Comparison of ENCODE assay signal across 17 cellular contexts in genomic region chr1:93906480-93906879, GRCh38. TPM values are rescaled to one million over a fixed set of nuclear protein-coding genes. Genes with fewer than 3 reads are reported as not detected.
A peak's percentile ranks its signal among the peaks of the same experiment; 100 is the strongest.
DNase-seq lines count a peak whose midpoint lies in the region; ATAC-seq and TF ChIP-seq lines count a peak whose summit lies in the region.
"Had no signal": no experiment of that assay in that cellular context is flagged by ENCODE, and none has a peak within 500 bp of the region (broad histone marks: within the 10 kb centered on the region; RNA-seq: fewer than 3 reads in every experiment).

No MANE protein-coding gene starts in this region.

- H3K27me3 Mint-ChIP-seq in activated CD8-positive, alpha-beta memory T cell treated with anti-CD3 and anti-CD28 coated beads, Interleukin-2, amount 10 ng/mL, durations not matched to agents 7 days and 5 days = no peaks in the 10 kb centered on the region
- peaks cover 3% of the 10 kb centered on the region for H3K27me3 Mint-ChIP-seq in endodermal cell (ENCODE audit: insufficient read depth)
- no peaks in the 10 kb centered on the region for H3K27me3 Mint-ChIP-seq in effector memory CD8-positive, alpha-beta T cell

- H4K20me1 ChIP-seq in PC-3 (ENCODE audit: low read length) (peaks cover 53% of the 10 kb centered on the region), smooth muscle cell (ENCODE audit: low read depth) (peaks cover 7% of the 10 kb centered on the region)

- H3K9me2 ChIP-seq in PC-3 (replicated peaks; ENCODE audit: low read length) = no peaks in the 10 kb centered on the region

- peaks cover 46% of the 10 kb centered on the region for H3K4me1 Mint-ChIP-seq in activated CD8-positive, alpha-beta memory T cell treated with anti-CD3 and anti-CD28 coated beads, Interleukin-2, amount 10 ng/mL, durations not matched to agents 7 days and 5 days
- peaks cover 10% of the 10 kb centered on the region for H3K4me1 Mint-ChIP-seq in endodermal cell
- H3K4me1 Mint-ChIP-seq in effector memory CD8-positive, alpha-beta T cell (ENCODE audit: low read depth in 2 of 2) = peaks cover 28 to 40% of the 10 kb centered on the region in 2 donors

- H3K27ac Mint-ChIP-seq in activated CD8-positive, alpha-beta memory T cell treated with anti-CD3 and anti-CD28 coated beads, Interleukin-2, amount 10 ng/mL, durations not matched to agents 7 days and 5 days = peak overlapping the region; percentile 9
- no peak overlapping the region for H3K27ac Mint-ChIP-seq in endodermal cell
- peak overlapping the region in 1 of 2 donors; percentile 49 for H3K27ac Mint-ChIP-seq in effector memory CD8-positive, alpha-beta T cell
- H3K27ac Mint-ChIP-seq: activated naive CD4-positive, alpha-beta T cell treated with anti-CD3 and anti-CD28 coated beads, Interleukin-2, amount 50 U/mL, for 72 hours had no signal

- CTCF ChIA-PET in activated CD8-positive, alpha-beta memory T cell treated with anti-CD3 and anti-CD28 coated beads, Interleukin-2, amount 10 ng/mL, durations not matched to agents 7 days and 5 days (lab: Charles Lee) = no interaction called here
- CTCF ChIA-PET in PC-3 (lab: Charles Lee) = no interaction called here

- no peak for TF ChIP-seq POLR2A in body of pancreas (IDR thresholded peaks at IDR 0.05)

- peak overlapping the region; percentile 86 for H3K4me2 ChIP-seq in PC-3 (ENCODE audit: low read length)
- peak overlapping the region; percentile 93 for H3K4me2 ChIP-seq in smooth muscle cell

- BruUV-seq in PC-3 (replicated peaks; lab: Mats Ljungman, UMichigan) = no TSS peak

- peak overlapping the region; percentile 85 for H3K4me3 ChIP-seq in PC-3 (ENCODE audit: low read length)
- peak overlapping the region; percentile 80 for H3K4me3 ChIP-seq in fibroblast of the aortic adventitia (ENCODE audit: low read depth, low read length)
- H3K4me3 ChIP-seq in smooth muscle cell = no peak overlapping the region
- H3K4me3 ChIP-seq in body of pancreas = no peak overlapping the region
- no peak overlapping the region for H3K4me3 ChIP-seq in endodermal cell (ENCODE audit: low read length)
- H3K4me3 ChIP-seq: mucosa of descending colon, upper lobe of left lung had no signal

- H3K36me3 ChIP-seq in PC-3 (ENCODE audit: low read depth, low read length) (peaks cover 16% of the 10 kb centered on the region), smooth muscle cell (ENCODE audit: low read depth) (no peaks in the 10 kb centered on the region), body of pancreas (replicated peaks in 1 of 2; ENCODE audit: insufficient read depth in 1 of 2, low read depth in 2 of 2) (no peaks in the 10 kb centered on the region), endodermal cell (ENCODE audit: control insufficient read depth, insufficient read depth, low read length) (no peaks in the 10 kb centered on the region)
- H3K36me3 ChIP-seq: upper lobe of left lung had no signal

- no peak for TF ChIP-seq CTCF in PC-3 (conservative IDR thresholded peaks at IDR 0.05; ENCODE audit: low read depth, low read length)
- no peak for TF ChIP-seq CTCF in fibroblast of the aortic adventitia (IDR thresholded peaks at IDR 0.05; ENCODE audit: insufficient read depth, low read length)
- no peak for TF ChIP-seq CTCF in smooth muscle cell (IDR thresholded peaks at IDR 0.05; ENCODE audit: borderline replicate concordance, insufficient read depth, poor library complexity, severe bottlenecking)
- TF ChIP-seq CTCF in body of pancreas (IDR thresholded peaks at IDR 0.05) = no peak
- TF ChIP-seq CTCF in endodermal cell (conservative IDR thresholded peaks at IDR 0.05) = no peak

- H3K27ac ChIP-seq in PC-3 (ENCODE audit: low read length) = no peak overlapping the region
- H3K27ac ChIP-seq in smooth muscle cell (ENCODE audit: low read depth) = no peak overlapping the region
- H3K27ac ChIP-seq in body of pancreas = peak overlapping the region in 1 of 4 donors; percentile 67
- no peak overlapping the region for H3K27ac ChIP-seq in endodermal cell (ENCODE audit: low read depth, low read length)
- H3K27ac ChIP-seq: parathyroid adenoma, upper lobe of left lung had no signal

- peaks cover 15% of the 10 kb centered on the region for H3K36me3 Mint-ChIP-seq in activated CD8-positive, alpha-beta memory T cell treated with anti-CD3 and anti-CD28 coated beads, Interleukin-2, amount 10 ng/mL, durations not matched to agents 7 days and 5 days
- no peaks in the 10 kb centered on the region for H3K36me3 Mint-ChIP-seq in endodermal cell (ENCODE audit: low read depth)
- peaks cover 15% of the 10 kb centered on the region for H3K36me3 Mint-ChIP-seq in effector memory CD8-positive, alpha-beta T cell (ENCODE audit: insufficient read depth)

- peaks cover 4% of the 10 kb centered on the region for H3F3A ChIP-seq in PC-3 (ENCODE audit: low read length, unreplicated experiment)
- peaks cover 14% of the 10 kb centered on the region for H3F3A ChIP-seq in smooth muscle cell (ENCODE audit: low read depth)

- no peak for ATAC-seq in activated CD8-positive, alpha-beta memory T cell treated with anti-CD3 and anti-CD28 coated beads, Interleukin-2, amount 10 ng/mL, durations not matched to agents 7 days and 5 days
- ATAC-seq in PC-3 (no peak), body of pancreas (no peak)
- ATAC-seq in effector memory CD8-positive, alpha-beta T cell (replicated peaks) = no peak
- ATAC-seq: activated naive CD4-positive, alpha-beta T cell treated with anti-CD3 and anti-CD28 coated beads, Interleukin-2, amount 50 U/mL, for 72 hours; mucosa of descending colon had no signal

- H3K79me2 ChIP-seq in PC-3 (ENCODE audit: low read length) (peaks cover 69% of the 10 kb centered on the region), smooth muscle cell (ENCODE audit: low read depth) (peaks cover 62% of the 10 kb centered on the region)
- H3K79me2 ChIP-seq: parathyroid adenoma had no signal

- H3K9ac ChIP-seq in PC-3 (ENCODE audit: low read length) (no peak overlapping the region), smooth muscle cell (ENCODE audit: low read depth) (no peak overlapping the region), endodermal cell (ENCODE audit: extremely low read depth, low read length, poor library complexity, severe bottlenecking) (no peak overlapping the region)
- H3K9ac ChIP-seq: parathyroid adenoma had no signal

- peak overlapping the region; percentile 8 for H3K4me3 Mint-ChIP-seq in activated CD8-positive, alpha-beta memory T cell treated with anti-CD3 and anti-CD28 coated beads, Interleukin-2, amount 10 ng/mL, durations not matched to agents 7 days and 5 days
- H3K4me3 Mint-ChIP-seq in endodermal cell = no peak overlapping the region
- H3K4me3 Mint-ChIP-seq in effector memory CD8-positive, alpha-beta T cell = peak overlapping the region in 1 of 2 donors; percentile 84

- POLR2A ChIA-PET in PC-3 (lab: Charles Lee; ENCODE audit: unreplicated experiment) = no interaction called here

- H3K4me1 ChIP-seq in PC-3 (ENCODE audit: insufficient read depth, low read length) (peaks cover 36% of the 10 kb centered on the region), smooth muscle cell (ENCODE audit: low read depth) (peaks cover 11% of the 10 kb centered on the region), body of pancreas (peaks cover 26% of the 10 kb centered on the region), endodermal cell (ENCODE audit: control insufficient read depth, insufficient read depth, low read length) (no peaks in the 10 kb centered on the region)

- WGBS in smooth muscle cell (ENCODE audit: low lambda C conversion rate) = 89% methylated on average over 3 of the region's 3 CpGs
- WGBS in body of pancreas, 2 donors = 62 to 65% methylated on average over 3 of the region's 3 CpGs
- WGBS in endodermal cell (ENCODE audit: insufficient coverage in 1 of 2, insufficient read length in 1 of 2), 2 experiments = 93 to 100% methylated on average over 1 to 2 of the region's 3 CpGs

- intact Hi-C loops in PC-3 (cut with micrococcal nuclease) (loop anchor here (5.0 kb wide), 1 partner anchor 121 kb away; no protein-coding TSS in a partner anchor), body of pancreas (cut with DNase I) (no loop called here)

- H3K27me3 ChIP-seq in PC-3 (ENCODE audit: low read length) = no peaks in the 10 kb centered on the region
- H3K27me3 ChIP-seq in smooth muscle cell (ENCODE audit: low read depth) = no peaks in the 10 kb centered on the region
- no peaks in the 10 kb centered on the region for H3K27me3 ChIP-seq in body of pancreas
- H3K27me3 ChIP-seq in endodermal cell (ENCODE audit: control insufficient read depth, insufficient read depth, low read length, poor library complexity, severe bottlenecking) = no peaks in the 10 kb centered on the region
- H3K27me3 ChIP-seq: upper lobe of left lung had no signal

- H3K9me3 Mint-ChIP-seq in activated CD8-positive, alpha-beta memory T cell treated with anti-CD3 and anti-CD28 coated beads, Interleukin-2, amount 10 ng/mL, durations not matched to agents 7 days and 5 days (ENCODE audit: low read depth) = peaks cover 2% of the 10 kb centered on the region
- peaks cover 14% of the 10 kb centered on the region for H3K9me3 Mint-ChIP-seq in endodermal cell
- no peaks in the 10 kb centered on the region for H3K9me3 Mint-ChIP-seq in effector memory CD8-positive, alpha-beta T cell

- DNase-seq in activated CD8-positive, alpha-beta memory T cell treated with anti-CD3 and anti-CD28 coated beads, Interleukin-2, amount 10 ng/mL, durations not matched to agents 7 days and 5 days = no peak
- DNase-seq in activated CD8-positive, alpha-beta memory T cell treated with anti-CD3 and anti-CD28 coated beads for 24 hours = no peak
- DNase-seq in PC-3 (no peak), fibroblast of the aortic adventitia (ENCODE audit: low read depth) (no peak), smooth muscle cell (lab: John Stamatoyannopoulos, UW; ENCODE audit: unreplicated experiment) (no peak), body of pancreas (no peak), endodermal cell (no peak)
- no peak for DNase-seq in effector memory CD8-positive, alpha-beta T cell
- DNase-seq: activated CD8-positive, alpha-beta memory T cell treated with anti-CD3 and anti-CD28 coated beads, Interleukin-2, amount 50 U/mL, for 4 hours; mucosa of descending colon; NCI-H1436 treated with DMSO at 0.1 percent for 48 hours; NCI-H345; SIG-M5; stimulated activated naive CD4-positive, alpha-beta T cell treated with Interleukin-2 at 50 U/mL for 16 hours; upper lobe of left lung had no signal

- H3K9me3 ChIP-seq in PC-3 (ENCODE audit: low read length) = no peaks in the 10 kb centered on the region
- H3K9me3 ChIP-seq in smooth muscle cell (replicated peaks; ENCODE audit: low read depth) = no peaks in the 10 kb centered on the region
- no peaks in the 10 kb centered on the region for H3K9me3 ChIP-seq in body of pancreas
- H3K9me3 ChIP-seq in endodermal cell (ENCODE audit: control insufficient read depth, low read length) = no peaks in the 10 kb centered on the region
- H3K9me3 ChIP-seq: mucosa of descending colon, upper lobe of left lung had no signal

- H2AFZ ChIP-seq in PC-3 (ENCODE audit: low read length) = no peak overlapping the region
- H2AFZ ChIP-seq in smooth muscle cell (ENCODE audit: low read depth) = no peak overlapping the region
- H2AFZ ChIP-seq: parathyroid adenoma had no signal

RNA-seq across cellular contexts. Expression of gene GCLM, which starts 2.8 kb away (rescaled TPM):
- 10 to 100 TPM; 24.3 to 25.7 TPM for total RNA-seq in activated CD8-positive, alpha-beta memory T cell treated with anti-CD3 and anti-CD28 coated beads, Interleukin-2, amount 10 ng/mL, durations not matched to agents 7 days and 5 days
- 26.0 and 26.3 TPM in 2 replicates for total RNA-seq in PC-3 (2014; rRNA removed)
- total RNA-seq in fibroblast of the aortic adventitia (ENCODE audit: low replicate concordance) = 13.2 and 35.2 TPM in 2 replicates
- 9.7 and 14.7 TPM in 2 replicates for total RNA-seq in smooth muscle cell
- 15.9 and 19.7 TPM in 2 replicates for polyA plus RNA-seq in smooth muscle cell
- 1 to 10 TPM; 3.6 to 7.3 TPM for total RNA-seq in body of pancreas
- total RNA-seq in endodermal cell = 10 to 100 TPM; 14.0 to 19.4 TPM
- polyA plus RNA-seq in endodermal cell (2013, experiment 1 of 2) = 7.6 TPM
- 8.3 TPM for polyA plus RNA-seq in endodermal cell (2013, experiment 2 of 2)

RNA-seq across cellular contexts. Expression of gene DNTTIP2, which starts 27.5 kb away (rescaled TPM):
- 10 to 100 TPM; 60.8 to 74.5 TPM for total RNA-seq in activated CD8-positive, alpha-beta memory T cell treated with anti-CD3 and anti-CD28 coated beads, Interleukin-2, amount 10 ng/mL, durations not matched to agents 7 days and 5 days
- 47.8 and 47.9 TPM in 2 replicates for total RNA-seq in PC-3 (2014; rRNA removed)
- total RNA-seq in fibroblast of the aortic adventitia (ENCODE audit: low replicate concordance) = 39.0 and 40.2 TPM in 2 replicates
- 42.7 and 51.0 TPM in 2 replicates for total RNA-seq in smooth muscle cell
- 37.9 and 44.9 TPM in 2 replicates for polyA plus RNA-seq in smooth muscle cell
- 1 to 10 TPM; 6.6 to 9.6 TPM for total RNA-seq in body of pancreas
- 10 to 100 TPM; 56.2 to 74.7 TPM for total RNA-seq in endodermal cell
- polyA plus RNA-seq in endodermal cell (2013, experiment 1 of 2) = 52.6 TPM
- 58.7 TPM for polyA plus RNA-seq in endodermal cell (2013, experiment 2 of 2)

Comparison
In these comparisons a context has a peak if more than half of its experiments do, and no peak if none do; other contexts are left out.
1. H3K4me3 ChIP-seq: peak in PC-3 (single experiment) and fibroblast of the aortic adventitia (single experiment); none in smooth muscle cell (single experiment), body of pancreas (0 of 2) and endodermal cell (single experiment).